Comparison of ENCODE assay signal across 1 cellular context in the genomic region with DNA sequence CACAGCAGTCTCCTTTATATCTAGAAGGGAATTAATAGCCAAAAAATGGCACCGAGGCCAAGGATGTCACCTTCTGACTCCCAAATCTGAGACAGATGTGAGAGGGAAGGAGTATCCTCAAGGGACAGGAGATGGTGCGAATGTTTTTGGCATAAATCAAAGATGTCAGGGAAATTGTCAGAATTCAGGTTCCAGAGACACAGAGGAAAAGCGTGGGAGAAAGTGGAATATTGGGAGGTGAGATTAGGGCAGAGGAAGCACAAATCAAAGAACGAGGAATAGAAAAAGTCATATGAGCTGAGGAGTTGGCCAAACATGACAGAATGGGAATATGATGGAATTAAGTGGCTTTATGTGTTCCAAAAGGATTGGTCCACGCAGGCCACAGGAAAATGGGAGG.
TF ChIP-seq lines count a peak whose summit lies in the region.

No MANE protein-coding gene starts in this region.

TF ChIP-seq in H1, 55 proteins besides CTCF, POLR2A, EP300 and RAD21:
- no peak for TF ChIP-seq SAP30 (IDR thresholded peaks at IDR 0.05; ENCODE audit: insufficient read depth, insufficient replicate concordance, low read length)
- no peak for TF ChIP-seq CHD1 (IDR thresholded peaks at IDR 0.05; ENCODE audit: low read depth, low read length)
- no peak for TF ChIP-seq TBP (IDR thresholded peaks at IDR 0.05; ENCODE audit: low read depth, low read length)
- TF ChIP-seq RNF2 (IDR thresholded peaks at IDR 0.05; ENCODE audit: borderline replicate concordance, low read depth, low read length, missing control alignments, poor library complexity, severe bottlenecking) = no peak
- TF ChIP-seq POU5F1 (IDR thresholded peaks at IDR 0.05; ENCODE audit: low read depth, low read length) = no peak
